ENCODE assay signal across 8 cellular contexts in genomic region chr1:144523661-144524407, GRCh38.
DNase-seq lines count a peak whose midpoint lies in the region; ATAC-seq and TF ChIP-seq lines count a peak whose summit lies in the region.
"Not testable (repeated sequence)": the region's sequence is repeated elsewhere in the genome, so short reads cannot be mapped to it uniquely, and the experiment has no call there.

No MANE protein-coding gene starts in this region.

- TF ChIP-seq POLR2A in GM19193 (IDR thresholded peaks at IDR 0.05; ENCODE audit: extremely low read depth, insufficient read depth, insufficient read length) = peak; percentile 59

- peak overlapping the region; percentile 25 for H3K4me3 ChIP-seq in skeletal muscle cell (ENCODE audit: low read depth, low read length)

- H3K4me3 Mint-ChIP-seq in immature natural killer cell = peak overlapping the region; percentile 78 to 94 (median 90)

- H3K4me1 Mint-ChIP-seq in immature natural killer cell = peaks cover 7 to 11% of the 10 kb centered on the region in 2 donors

- not testable (repeated sequence) for H3K9me3 Mint-ChIP-seq in immature natural killer cell

- peak; percentile 0 for DNase-seq in AG08396 (ENCODE audit: low spot score)
- DNase-seq in NCI-H82 treated with DMSO at 0.1 percent for 48 hours (lab: John Stamatoyannopoulos, UW; ENCODE audit: unreplicated experiment) = peak; percentile 11
- peak; percentile 40 for DNase-seq in activated T-cell treated with anti-CD3 and anti-CD28 coated beads for 1 hour (ENCODE audit: low read depth)
- DNase-seq in dermis blood vessel endothelial cell = peak; percentile 34
- peak; percentile 26 to 80 (median 44) for DNase-seq in immature natural killer cell
- DNase-seq in skeletal muscle cell (ENCODE audit: low read depth) = peak; percentile 35

- not testable (repeated sequence) for H3K36me3 Mint-ChIP-seq in immature natural killer cell

- peak; percentile 65 for ATAC-seq in HG03060 (IDR thresholded peaks at IDR 0.05; ENCODE audit: low read depth, unreplicated experiment)

- not testable (repeated sequence) for H3K27me3 Mint-ChIP-seq in immature natural killer cell (ENCODE audit: low read depth in 3 of 3)

- peak overlapping the region; percentile 88 to 100 (median 98) for H3K27ac Mint-ChIP-seq in immature natural killer cell

Comparison
In these comparisons a context has a peak if more than half of its experiments do, and no peak if none do; other contexts are left out.
1. Peak in every context shown above with its lines: DNase-seq, ATAC-seq and H3K4me3 ChIP-seq.